In the genomic region with DNA sequence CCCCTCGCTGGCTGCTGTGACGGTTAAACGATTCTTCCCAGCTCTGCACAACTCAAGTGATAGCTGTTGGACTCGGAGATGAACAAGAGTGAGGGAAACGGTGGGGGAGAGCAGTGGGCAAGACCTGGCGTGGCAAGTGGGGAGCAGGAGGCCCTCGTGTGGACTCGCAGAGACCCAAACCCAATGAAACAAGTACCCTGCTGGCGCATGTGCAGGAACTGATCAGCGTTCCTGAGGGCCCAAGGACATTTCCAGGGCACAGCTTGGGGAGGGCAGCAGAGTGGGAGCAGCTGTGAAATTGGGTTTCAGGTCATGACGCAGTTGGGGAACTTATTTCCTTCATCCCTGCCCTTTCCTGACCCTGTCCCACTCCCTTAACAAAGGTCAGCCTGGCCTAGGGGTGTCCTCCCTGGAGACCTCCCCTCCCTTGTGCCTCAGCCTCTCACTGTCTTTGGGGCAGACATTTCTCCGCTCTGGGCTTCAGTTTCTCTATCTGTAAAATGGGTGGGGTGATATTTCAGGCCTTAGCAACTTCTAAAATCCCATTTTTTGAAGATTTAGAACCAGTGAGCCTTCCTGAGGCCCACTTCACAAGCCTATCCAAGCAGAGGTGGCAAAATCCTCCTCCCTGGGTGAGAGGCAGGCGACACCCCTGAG, we compare ENCODE assay signal across 12 cellular contexts. TPM values are rescaled to one million over a fixed set of nuclear protein-coding genes. Genes with fewer than 3 reads are reported as not detected.
DNase-seq lines count a peak whose midpoint lies in the region; ATAC-seq and TF ChIP-seq lines count a peak whose summit lies in the region.
"Had no signal": no experiment of that assay in that cellular context is flagged by ENCODE, and none has a peak within 500 bp of the region (broad histone marks: within the 10 kb centered on the region; RNA-seq: fewer than 3 reads in every experiment).

No MANE protein-coding gene starts in this region.

- TF ChIP-seq EP300 in stomach (IDR thresholded peaks at IDR 0.05): no peak

- CTCF ChIA-PET in HEK293 (lab: Yijun Ruan, JAX): interaction anchor here (0.9 to 6.3 kb wide), 6 partner anchors 24 to 289 kb away, joined by 3 to 43 read pairs (median 4); no protein-coding TSS in a partner anchor

- H3K36me3 ChIP-seq in HEK293 (ENCODE audit: control insufficient read depth in 2 of 2, insufficient read depth in 1 of 2, low read length in 2 of 2): no peaks in the 10 kb centered on the region
- no peaks in the 10 kb centered on the region for H3K36me3 ChIP-seq in mesendoderm (ENCODE audit: control insufficient read depth, insufficient read depth, low read length)
- H3K36me3 ChIP-seq in stomach: no peaks in the 10 kb centered on the region

- H3K18ac ChIP-seq in mesendoderm (ENCODE audit: low read length): no peak overlapping the region

- H4K8ac ChIP-seq in mesendoderm (ENCODE audit: low read depth, low read length): no peak overlapping the region

- H2BK120ac ChIP-seq in mesendoderm (ENCODE audit: low read depth, low read length): no peak overlapping the region

- no peak for ATAC-seq in HG03097 (IDR thresholded peaks at IDR 0.05; ENCODE audit: low FRiP score, unreplicated experiment)
- ATAC-seq: foreskin keratinocyte; stimulated activated effector memory CD8-positive, alpha-beta T cell treated with anti-CD3 and anti-CD28 coated beads, Interleukin-12 subunit alpha, Interleukin-12 subunit beta, amount 100 ng/mL, for 72 hours had no signal

- no peak for TF ChIP-seq POLR2A in stomach (IDR thresholded peaks at IDR 0.05)

- POLR2A ChIA-PET in HEK293 (lab: Yijun Ruan, JAX): no interaction called here

- intact Hi-C loops in stomach (cut with DNase I; ENCODE audit: low total_unique reads): no loop called here

- peaks cover 7% of the 10 kb centered on the region for H3K79me1 ChIP-seq in mesendoderm (ENCODE audit: low read length)

- no peak overlapping the region for H3K23ac ChIP-seq in mesendoderm (ENCODE audit: low read length)

- peak overlapping the region; percentile 37 for H3K9ac ChIP-seq in mesendoderm (ENCODE audit: low read length)

- peak overlapping the region; percentile 20 for H2AK5ac ChIP-seq in mesendoderm (ENCODE audit: low read length)

- no peak for TF ChIP-seq CTCF in HEK293 (tag by site-specific recombination; IDR thresholded peaks at IDR 0.05)
- no peak for TF ChIP-seq CTCF in stomach (IDR thresholded peaks at IDR 0.05)

- H3K4me1 ChIP-seq in HEK293 (ENCODE audit: control insufficient read depth, insufficient read depth, low read length) (peaks cover 21% of the 10 kb centered on the region), mesendoderm (ENCODE audit: control insufficient read depth, low read depth, low read length) (peaks cover 33% of the 10 kb centered on the region), stomach (peaks cover 77 to 100% (median 89%) of the 10 kb centered on the region in 4 donors)

- H3K27me3 ChIP-seq in mesendoderm (ENCODE audit: insufficient read depth, low read length, poor library complexity): no peaks in the 10 kb centered on the region
- H3K27me3 ChIP-seq in stomach: no peaks in the 10 kb centered on the region
- H3K27me3 ChIP-seq: foreskin keratinocyte had no signal

- WGBS in mesendoderm (ENCODE audit: extremely low coverage, insufficient coverage, low lambda C conversion rate): no CpG with 5 or more reads among the region's 13 CpGs
- 77 to 83% (median 78%) methylated on average over 13 of the region's 13 CpGs for WGBS in stomach, 5 donors

- no peak overlapping the region for H3K4me3 ChIP-seq in HEK293 (ENCODE audit: low read depth, low read length)
- H3K4me3 ChIP-seq in mesendoderm (ENCODE audit: low read length): no peak overlapping the region
- no peak overlapping the region for H3K4me3 ChIP-seq in stomach

- no peaks in the 10 kb centered on the region for H3K79me2 ChIP-seq in mesendoderm (ENCODE audit: control insufficient read depth, insufficient read depth, low read length)

- peak overlapping the region; percentile 56 for H3K56ac ChIP-seq in mesendoderm (ENCODE audit: low read length)

- H3K27ac ChIP-seq in HEK293 (ENCODE audit: extremely low read depth, low read depth, low read length) (peak overlapping the region; percentile 70; the same call in 1 of the 2 replicates), cingulate gyrus (ENCODE audit: low read depth, low read length) (peak overlapping the region; percentile 83), mesendoderm (ENCODE audit: low read depth, low read length) (no peak overlapping the region), stomach (peak overlapping the region; percentile 82 to 93 (median 91))
- H3K27ac ChIP-seq: foreskin keratinocyte had no signal

- DNase-seq in mesendoderm (no peak), stomach (no peak), middle frontal gyrus (ENCODE audit: extremely low spot score, low spot score) (no peak), globus pallidus (ENCODE audit: low spot score) (no peak), mesenteric fat pad (ENCODE audit: low spot score) (no peak)
- DNase-seq: foreskin keratinocyte, GOT3, KG1 had no signal

- H2BK5ac ChIP-seq in mesendoderm (ENCODE audit: low read length): no peak overlapping the region

- H3K4me2 ChIP-seq in mesendoderm (ENCODE audit: low read length): no peak overlapping the region

- H3K9me3 ChIP-seq in HEK293 (ENCODE audit: control insufficient read depth, insufficient read depth, low read depth, low read length): no peaks in the 10 kb centered on the region
- H3K9me3 ChIP-seq in stomach: no peaks in the 10 kb centered on the region

- H4K5ac ChIP-seq in mesendoderm (ENCODE audit: low read length): no peak overlapping the region

- H3K4ac ChIP-seq in mesendoderm (ENCODE audit: low read depth, low read length): no peak overlapping the region

- H2BK15ac ChIP-seq in mesendoderm (replicated peaks; ENCODE audit: low read depth): no peak overlapping the region

TF ChIP-seq in HEK293, 187 proteins besides CTCF, POLR2A, EP300 and RAD21:
- TF ChIP-seq, protein P1, sequence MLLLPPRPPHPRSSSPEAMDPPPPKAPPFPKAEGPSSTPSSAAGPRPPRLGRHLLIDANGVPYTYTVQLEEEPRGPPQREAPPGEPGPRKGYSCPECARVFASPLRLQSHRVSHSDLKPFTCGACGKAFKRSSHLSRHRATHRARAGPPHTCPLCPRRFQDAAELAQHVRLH (tag by site-specific recombination; IDR thresholded peaks at IDR 0.05): 0 out of 2 replicates have a peak, but pooled peaks have one; percentile 33
- no peak for TF ChIP-seq ZNF366 (tag by site-specific recombination; conservative IDR thresholded peaks at IDR 0.05)

RNA-seq across cellular contexts. Expression of a gene that starts 27.9 kb away (rescaled TPM):
- polyA plus RNA-seq in mesendoderm (2013, experiment 1 of 2): 19.2 TPM
- 19.4 TPM for polyA plus RNA-seq in mesendoderm (2013, experiment 2 of 2)
- total RNA-seq in stomach: 100 to 1,000 TPM in 2 of 5 donors, 10 to 100 TPM in 3; 40.2 to 574 (median 71.4) TPM
- polyA plus RNA-seq in stomach: 10 to 100 TPM; 17.6 to 30.9 (median 25.4) TPM
- 156 TPM for total RNA-seq in mesenteric fat pad
